19 cellular contexts compared by ENCODE assay signal in genomic region chr2:8247905-8248622, GRCh38.
A peak's percentile ranks its signal among the peaks of the same experiment; 100 is the strongest.
DNase-seq lines count a peak whose midpoint lies in the region; ATAC-seq and TF ChIP-seq lines count a peak whose summit lies in the region.
"Had no signal": no experiment of that assay in that cellular context is flagged by ENCODE, and none has a peak within 500 bp of the region (broad histone marks: within the 10 kb centered on the region; RNA-seq: fewer than 3 reads in every experiment).

No MANE protein-coding gene starts in this region.

- H3K36me3 ChIP-seq in DOHH2 (ENCODE audit: control insufficient read depth, low read length) = 0 out of 2 replicates have a peak, but pooled peaks cover 4% of the 10 kb centered on the region
- H3K36me3 ChIP-seq in WERI-Rb-1 = no peaks in the 10 kb centered on the region
- H3K36me3 ChIP-seq: cardiac muscle cell had no signal

- H3K27ac ChIP-seq in DOHH2 (ENCODE audit: low read depth, low read length) = no peak overlapping the region
- H3K27ac ChIP-seq in WERI-Rb-1 = no peak overlapping the region
- H3K27ac ChIP-seq: cardiac muscle cell, hepatocyte, PC-9 had no signal

- H3K4me2 ChIP-seq in DOHH2 (ENCODE audit: low read length) = peak overlapping the region; percentile 35
- H3K4me2 ChIP-seq: hepatocyte, PC-9 had no signal

- intact Hi-C loops in activated CD4-positive, alpha-beta memory T cell treated with anti-CD3 and anti-CD28 coated beads for 36 hours (cut with micrococcal nuclease) = no loop called here

- DNase-seq in WERI-Rb-1 (peak; percentile 25), fibroblast of the aortic adventitia (ENCODE audit: low read depth) (peak; percentile 53), renal cortical epithelial cell (ENCODE audit: low read depth) (peak; percentile 20), NCI-H345 (lab: John Stamatoyannopoulos, UW) (no peak), COR-L47 (lab: John Stamatoyannopoulos, UW) (no peak)
- no peak for DNase-seq in activated CD4-positive, alpha-beta memory T cell treated with anti-CD3 and anti-CD28 coated beads for 36 hours
- DNase-seq: activated naive CD4-positive, alpha-beta T cell treated with anti-CD3 and anti-CD28 coated beads for 36 hours; Calu3; left cardiac atrium; NCI-H187; NCI-H524 treated with DMSO at 0.1 percent for 48 hours; PC-9; retina; stimulated activated CD4-positive, alpha-beta T cell treated with anti-CD3 and anti-CD28 coated beads, Interleukin-4, amount 100 ng/mL, for 24 hours had no signal

- peaks cover 55% of the 10 kb centered on the region for H3K9me3 Mint-ChIP-seq in activated CD4-positive, alpha-beta memory T cell treated with anti-CD3 and anti-CD28 coated beads for 36 hours

- H3K4me1 Mint-ChIP-seq in activated CD4-positive, alpha-beta memory T cell treated with anti-CD3 and anti-CD28 coated beads for 36 hours (ENCODE audit: low read depth) = peaks cover 7% of the 10 kb centered on the region

- peaks cover 21% of the 10 kb centered on the region for H3K36me3 Mint-ChIP-seq in activated CD4-positive, alpha-beta memory T cell treated with anti-CD3 and anti-CD28 coated beads for 36 hours

- H3K4me3 ChIP-seq in DOHH2 (ENCODE audit: low read length) (no peak overlapping the region), WERI-Rb-1 (ENCODE audit: low read depth, low read length) (no peak overlapping the region), fibroblast of the aortic adventitia (ENCODE audit: low read depth, low read length) (peak overlapping the region; percentile 28)
- H3K4me3 ChIP-seq: cardiac muscle cell, hepatocyte, PC-9 had no signal

- peaks cover 29% of the 10 kb centered on the region for H3K4me1 ChIP-seq in DOHH2 (ENCODE audit: control insufficient read depth, low read length)

- ATAC-seq in GM18867 (IDR thresholded peaks at IDR 0.05; ENCODE audit: unreplicated experiment) = no peak
- ATAC-seq: WTC11 had no signal

- no peaks in the 10 kb centered on the region for H3K27me3 Mint-ChIP-seq in activated CD4-positive, alpha-beta memory T cell treated with anti-CD3 and anti-CD28 coated beads for 36 hours

- peaks cover 44% of the 10 kb centered on the region for H3K9me3 ChIP-seq in DOHH2 (ENCODE audit: control insufficient read depth, insufficient read depth, low read length)
- no peaks in the 10 kb centered on the region for H3K9me3 ChIP-seq in WERI-Rb-1 (ENCODE audit: severe bottlenecking)

- H3K79me2 ChIP-seq in DOHH2 (ENCODE audit: control insufficient read depth, low read length) = no peaks in the 10 kb centered on the region
- H3K79me2 ChIP-seq: hepatocyte had no signal

- H3K9me2 ChIP-seq in DOHH2 (replicated peaks; ENCODE audit: control insufficient read depth, low read length) = no peaks in the 10 kb centered on the region

- no peak for TF ChIP-seq CTCF in DOHH2 (IDR thresholded peaks at IDR 0.05; ENCODE audit: low read depth, low read length, poor library complexity, severe bottlenecking)
- TF ChIP-seq CTCF in WERI-Rb-1 (IDR thresholded peaks at IDR 0.05; ENCODE audit: low read depth, low read length) = no peak
- TF ChIP-seq CTCF in fibroblast of the aortic adventitia (IDR thresholded peaks at IDR 0.05; ENCODE audit: insufficient read depth, low read length) = no peak

- no peaks in the 10 kb centered on the region for H3F3A ChIP-seq in DOHH2 (ENCODE audit: control insufficient read depth, insufficient read depth)

- H3K27ac Mint-ChIP-seq in activated CD4-positive, alpha-beta memory T cell treated with anti-CD3 and anti-CD28 coated beads for 36 hours = no peak overlapping the region
- H3K27ac Mint-ChIP-seq: activated naive CD4-positive, alpha-beta T cell treated with anti-CD3 and anti-CD28 coated beads for 36 hours; WTC11 had no signal

- H4K20me1 ChIP-seq in DOHH2 (ENCODE audit: control insufficient read depth, insufficient read depth, low read depth, low read length) = no peaks in the 10 kb centered on the region

- no peaks in the 10 kb centered on the region for H3K27me3 ChIP-seq in DOHH2 (ENCODE audit: control insufficient read depth, low read length)
- H3K27me3 ChIP-seq in WERI-Rb-1 (ENCODE audit: insufficient read depth, low read depth, severe bottlenecking) = no peaks in the 10 kb centered on the region
- H3K27me3 ChIP-seq: cardiac muscle cell, hepatocyte had no signal

- CTCF ChIA-PET in activated CD4-positive, alpha-beta memory T cell treated with anti-CD3 and anti-CD28 coated beads for 36 hours (lab: Charles Lee) = interaction anchor here (0.7 kb wide), 1 partner anchor 444 kb away, joined by 3 read pairs; no protein-coding TSS in a partner anchor

- H3K4me3 Mint-ChIP-seq in activated CD4-positive, alpha-beta memory T cell treated with anti-CD3 and anti-CD28 coated beads for 36 hours = no peak overlapping the region
- H3K4me3 Mint-ChIP-seq: activated naive CD4-positive, alpha-beta T cell treated with anti-CD3 and anti-CD28 coated beads for 36 hours; WTC11 had no signal

- POLR2A ChIA-PET in activated CD4-positive, alpha-beta memory T cell treated with anti-CD3 and anti-CD28 coated beads for 36 hours (lab: Charles Lee) = no interaction called here

Comparison
In these comparisons a context has a peak if more than half of its experiments do, and no peak if none do; other contexts are left out.
1. DNase-seq: peak in WERI-Rb-1 (single experiment), fibroblast of the aortic adventitia (single experiment) and renal cortical epithelial cell (single experiment); none in NCI-H345 (single experiment), activated CD4-positive, alpha-beta memory T cell treated with anti-CD3 and anti-CD28 coated beads for 36 hours (single experiment) and COR-L47 (single experiment).